Comparison of ENCODE assay signal across 20 cellular contexts in genomic region chr21:41802185-41802584, GRCh38. TPM values are rescaled to one million over a fixed set of nuclear protein-coding genes. Genes with fewer than 3 reads are reported as not detected.
"Had no signal": no experiment of that assay in that cellular context is flagged by ENCODE, and none has a peak within 500 bp of the region (broad histone marks: within the 10 kb centered on the region; RNA-seq: fewer than 3 reads in every experiment).

No MANE protein-coding gene starts in this region.

- H3K27ac ChIP-seq: pancreas, spleen had no signal

- H3K4me1 ChIP-seq: pancreas, uterus had no signal

- H3K9me3 ChIP-seq: gastrocnemius medialis, heart left ventricle, pancreas, sigmoid colon, spleen, tibial nerve, uterus had no signal

- H3K36me3 ChIP-seq: uterus had no signal

- H3K27ac Mint-ChIP-seq: activated CD4-positive, alpha-beta T cell treated with anti-CD3 and anti-CD28 coated beads, Interleukin-2, amount 10 ng/mL, durations not matched to agents 24 days and 14 days; activated CD8-positive, alpha-beta T cell treated with anti-CD3 and anti-CD28 coated beads, Interleukin-2, amount 10 ng/mL, durations not matched to agents 7 days and 5 days; brain; natural killer cell; stimulated activated naive B cell treated with anti-CD40 and anti-IgM and Interleukin-4, amounts not matched to agents 10 μg/mL and 1 μg/mL and 100 μg/mL, for 72 hours had no signal

- H3K27me3 ChIP-seq: gastrocnemius medialis, heart left ventricle, pancreas, sigmoid colon, spleen, tibial nerve, uterus had no signal

- DNase-seq: activated CD4-positive, alpha-beta T cell treated with anti-CD3 and anti-CD28 coated beads, Interleukin-2, amount 10 ng/mL, durations not matched to agents 24 days and 14 days; activated CD4-positive, CD25-positive, alpha-beta regulatory T cell; activated CD8-positive, alpha-beta T cell treated with anti-CD3 and anti-CD28 coated beads, Interleukin-2, amount 10 ng/mL, durations not matched to agents 7 days and 5 days; activated naive CD4-positive, alpha-beta T cell treated with anti-CD3 and anti-CD28 coated beads for 36 hours; activated T-cell treated with anti-CD3 and anti-CD28 coated beads, Interleukin-2, amount 50 U/mL, for 24 hours; cortex of kidney; effector CD4-positive, alpha-beta T cell; kidney glomerular epithelial cell; natural killer cell; pancreas; spleen; stimulated activated naive B cell treated with anti-CD40 and anti-IgM and Interleukin-4, amounts not matched to agents 10 μg/mL and 1 μg/mL and 100 μg/mL, for 72 hours; T-helper 1 cell; T-helper 9 cell had no signal

- H3K9me3 Mint-ChIP-seq: activated naive CD4-positive, alpha-beta T cell treated with anti-CD3 and anti-CD28 coated beads for 36 hours; brain had no signal

- ATAC-seq: activated CD8-positive, alpha-beta T cell treated with anti-CD3 and anti-CD28 coated beads, Interleukin-2, amount 10 ng/mL, durations not matched to agents 7 days and 5 days; natural killer cell; stimulated activated naive B cell treated with anti-CD40 and anti-IgM and Interleukin-4, amounts not matched to agents 10 μg/mL and 1 μg/mL and 100 μg/mL, for 72 hours had no signal

- H3K4me1 Mint-ChIP-seq: brain; stimulated activated naive B cell treated with anti-CD40 and anti-IgM and Interleukin-4, amounts not matched to agents 10 μg/mL and 1 μg/mL and 100 μg/mL, for 72 hours had no signal

- H3K27me3 Mint-ChIP-seq: activated CD4-positive, alpha-beta T cell treated with anti-CD3 and anti-CD28 coated beads, Interleukin-2, amount 10 ng/mL, durations not matched to agents 24 days and 14 days; activated T-cell treated with anti-CD3 and anti-CD28 coated beads, Interleukin-2, amount 50 U/mL, for 24 hours; stimulated activated naive B cell treated with anti-CD40 and anti-IgM and Interleukin-4, amounts not matched to agents 10 μg/mL and 1 μg/mL and 100 μg/mL, for 72 hours had no signal

- H3K4me3 Mint-ChIP-seq: activated CD4-positive, alpha-beta T cell treated with anti-CD3 and anti-CD28 coated beads, Interleukin-2, amount 10 ng/mL, durations not matched to agents 24 days and 14 days; activated CD8-positive, alpha-beta T cell treated with anti-CD3 and anti-CD28 coated beads, Interleukin-2, amount 10 ng/mL, durations not matched to agents 7 days and 5 days; activated naive CD4-positive, alpha-beta T cell treated with anti-CD3 and anti-CD28 coated beads for 36 hours; activated T-cell treated with anti-CD3 and anti-CD28 coated beads, Interleukin-2, amount 50 U/mL, for 24 hours; brain; natural killer cell; stimulated activated naive B cell treated with anti-CD40 and anti-IgM and Interleukin-4, amounts not matched to agents 10 μg/mL and 1 μg/mL and 100 μg/mL, for 72 hours had no signal

- H3K4me3 ChIP-seq: pancreas, spleen, tibial nerve, uterus had no signal

RNA-seq across cellular contexts. Expression of gene RIPK4, which starts 35.3 kb away (rescaled TPM):
- total RNA-seq: activated CD4-positive, alpha-beta T cell treated with anti-CD3 and anti-CD28 coated beads, Interleukin-2, amount 10 ng/mL, durations not matched to agents 24 days and 14 days; activated CD8-positive, alpha-beta T cell treated with anti-CD3 and anti-CD28 coated beads, Interleukin-2, amount 10 ng/mL, durations not matched to agents 7 days and 5 days; spleen had no signal
